In genomic region chr19:1365306-1365963, GRCh38 we compare ENCODE assay signal across 25 cellular contexts. TPM values are rescaled to one million over a fixed set of nuclear protein-coding genes. Genes with fewer than 3 reads are reported as not detected.
DNase-seq lines count a peak whose midpoint lies in the region; TF ChIP-seq lines count a peak whose summit lies in the region.
"Had no signal": no experiment of that assay in that cellular context is flagged by ENCODE, and none has a peak within 500 bp of the region (broad histone marks: within the 10 kb centered on the region; RNA-seq: fewer than 3 reads in every experiment).

No MANE protein-coding gene starts in this region.

- no peak overlapping the region for H3K9ac ChIP-seq in neuronal stem cell (ENCODE audit: low read depth, low read length, poor library complexity)
- H3K9ac ChIP-seq: SK-N-SH had no signal

- peak overlapping the region; percentile 53 for H4K91ac ChIP-seq in neuronal stem cell (ENCODE audit: low read depth, low read length, poor library complexity)

- peak overlapping the region; percentile 90 for H3K4ac ChIP-seq in neuronal stem cell (ENCODE audit: low read length)

- WGBS in neuronal stem cell (ENCODE audit: extremely low coverage in 2 of 2, insufficient read length in 2 of 2, insufficient replicate concordance in 1 of 2), 2 donors: no CpG with 5 or more reads among the region's 25 CpGs
- 84% methylated on average over 25 of the region's 25 CpGs for WGBS in prostate gland

- no peak overlapping the region for H3K23ac ChIP-seq in neuronal stem cell (ENCODE audit: low read depth, low read length, poor library complexity)

- intact Hi-C loops in dorsolateral prefrontal cortex (cut with DNase I): loop anchor here in 1 of 2 donors (5.0 kb wide), 1 partner anchor 83 kb away; no protein-coding TSS in a partner anchor
- intact Hi-C loops in prostate gland (cut with DNase I): no loop called here

- H3K36me3 ChIP-seq in HEK293 (ENCODE audit: control insufficient read depth in 2 of 2, insufficient read depth in 1 of 2, low read length in 2 of 2) (peaks cover 0 to 89% of the 10 kb centered on the region in 2 experiments; a peak in 2 of 3 replicates), neuronal stem cell (replicated peaks in 1 of 2; ENCODE audit: control insufficient read depth in 2 of 2, insufficient read depth in 2 of 2, low read length in 2 of 2) (peaks cover 58 to 94% of the 10 kb centered on the region in 2 donors), prostate gland (peaks cover 0 to 5% of the 10 kb centered on the region in 2 donors)
- H3K36me3 ChIP-seq: colonic mucosa, ovary had no signal

- no peaks in the 10 kb centered on the region for H3K9me3 ChIP-seq in HEK293 (ENCODE audit: control insufficient read depth, insufficient read depth, low read depth, low read length)
- no peaks in the 10 kb centered on the region for H3K9me3 ChIP-seq in neuronal stem cell (replicated peaks in 1 of 2; ENCODE audit: control insufficient read depth in 2 of 2, insufficient read depth in 1 of 2, low read depth in 1 of 2, low read length in 2 of 2)
- H3K9me3 ChIP-seq in prostate gland: no peaks in the 10 kb centered on the region
- H3K9me3 ChIP-seq: colonic mucosa, ovary, SK-N-SH, testis had no signal

- TF ChIP-seq CTCF in HEK293 (tag by site-specific recombination; IDR thresholded peaks at IDR 0.05) (no peak), RWPE1 (conservative IDR thresholded peaks at IDR 0.05; ENCODE audit: low read depth) (no peak), dorsolateral prefrontal cortex (IDR thresholded peaks at IDR 0.05 in 54 of 56, conservative IDR thresholded peaks at IDR 0.05 in 2 of 56; ENCODE audit: low read depth in 1 of 56, partially characterized antibody in 56 of 56) (no peak), prostate gland (IDR thresholded peaks at IDR 0.05) (no peak)

- POLR2A ChIA-PET in HEK293 (lab: Yijun Ruan, JAX): no interaction called here
- POLR2A ChIA-PET in RWPE1 (lab: Yijun Ruan, JAX; ENCODE audit: low non-redundant PET): no interaction called here

- H4K8ac ChIP-seq in neuronal stem cell (ENCODE audit: low read depth, low read length): peak overlapping the region; percentile 45

- no peak overlapping the region for H2BK15ac ChIP-seq in neuronal stem cell (ENCODE audit: low read length)

- H2AK5ac ChIP-seq in neuronal stem cell (ENCODE audit: low read depth, low read length): no peak overlapping the region

- no peak overlapping the region for H3K4me2 ChIP-seq in neuronal stem cell (ENCODE audit: insufficient read depth, low read length, poor library complexity, severe bottlenecking)
- H3K4me2 ChIP-seq: SK-N-SH had no signal

- H2BK120ac ChIP-seq in neuronal stem cell (ENCODE audit: low read depth, low read length): no peak overlapping the region

- H3K27me3 ChIP-seq in dorsolateral prefrontal cortex (no peaks in the 10 kb centered on the region), neuronal stem cell (ENCODE audit: control insufficient read depth in 3 of 3, insufficient read depth in 3 of 3, low read depth in 1 of 3, low read length in 3 of 3) (no peaks in the 10 kb centered on the region), prostate gland (replicated peaks; ENCODE audit: insufficient read depth) (no peaks in the 10 kb centered on the region)
- H3K27me3 ChIP-seq: colonic mucosa, ovary, testis had no signal

- DNase-seq in RWPE1 (ENCODE audit: low spot score) (no peak), dorsolateral prefrontal cortex (no peak), neuronal stem cell (ENCODE audit: low spot score) (no peak), prostate gland (ENCODE audit: low spot score) (no peak), midbrain (lab: John Stamatoyannopoulos, UW) (no peak), NCI-H1092 treated with DMSO at 0.1 percent for 48 hours (lab: John Stamatoyannopoulos, UW) (no peak), NCI-H748 treated with DMSO at 0.1 percent for 48 hours (lab: John Stamatoyannopoulos, UW) (no peak)
- DNase-seq: activated CD4-positive, alpha-beta memory T cell treated with anti-CD3 and anti-CD28 coated beads, Interleukin-2, amount 10 ng/mL, durations not matched to agents 7 days and 5 days; activated CD8-positive, alpha-beta memory T cell treated with anti-CD3 and anti-CD28 coated beads, Interleukin-2, amount 50 U/mL, for 4 hours; activated naive CD4-positive, alpha-beta T cell treated with anti-CD3 and anti-CD28 coated beads, Interleukin-2, amount 50 U/mL, for 16 hours; colonic mucosa; H7; Kasumi-1; naive thymus-derived CD8-positive, alpha-beta T cell; NCI-H1105 treated with DMSO at 0.1 percent for 48 hours; NCI-H1930; NCI-H510A treated with DMSO at 0.1 percent for 48 hours; ovary; SK-N-SH; small intestine; stimulated activated naive CD4-positive, alpha-beta T cell treated with Interleukin-2 at 50 U/mL for 16 hours; T-helper 2 cell; testis had no signal

- H2BK12ac ChIP-seq in neuronal stem cell (ENCODE audit: low read length): no peak overlapping the region

- H3K4me3 ChIP-seq in HEK293 (ENCODE audit: low read depth, low read length): no peak overlapping the region
- H3K4me3 ChIP-seq in dorsolateral prefrontal cortex: peak overlapping the region in 2 of 59 donors; percentile 8 to 13
- no peak overlapping the region for H3K4me3 ChIP-seq in neuronal stem cell (ENCODE audit: low read length in 2 of 2)
- no peak overlapping the region for H3K4me3 ChIP-seq in prostate gland
- H3K4me3 ChIP-seq: colonic mucosa, ovary, testis had no signal

- peaks cover 12% of the 10 kb centered on the region for H3K79me1 ChIP-seq in neuronal stem cell (ENCODE audit: low read depth, low read length)

- TF ChIP-seq POLR2A in prostate gland (IDR thresholded peaks at IDR 0.05): no peak

- H3K27ac ChIP-seq in HEK293 (ENCODE audit: extremely low read depth, low read depth, low read length): no peak overlapping the region
- peak overlapping the region; percentile 11; the same call in 1 of the 2 replicates for H3K27ac ChIP-seq in RWPE1
- peak overlapping the region in 56 of 59 donors; percentile 31 to 92 (median 74) for H3K27ac ChIP-seq in dorsolateral prefrontal cortex
- peak overlapping the region; percentile 26 for H3K27ac ChIP-seq in neuronal stem cell (replicated peaks; ENCODE audit: low read length)
- no peak overlapping the region for H3K27ac ChIP-seq in prostate gland
- H3K27ac ChIP-seq: C4-2B, colonic mucosa, ovary, testis had no signal

- no peak overlapping the region for H3K14ac ChIP-seq in neuronal stem cell (ENCODE audit: low read length)

- CTCF ChIA-PET in HEK293 (lab: Yijun Ruan, JAX): no interaction called here
- CTCF ChIA-PET in RWPE1 (lab: Yijun Ruan, JAX): no interaction called here

- peaks cover 14% of the 10 kb centered on the region for H3K4me1 ChIP-seq in HEK293 (ENCODE audit: control insufficient read depth, insufficient read depth, low read length)
- peaks cover 6 to 17% of the 10 kb centered on the region in 2 donors for H3K4me1 ChIP-seq in neuronal stem cell (ENCODE audit: control insufficient read depth in 2 of 2, insufficient read depth in 1 of 2, low read depth in 1 of 2, low read length in 2 of 2)
- H3K4me1 ChIP-seq in prostate gland (replicated peaks): peaks cover 9% of the 10 kb centered on the region
- H3K4me1 ChIP-seq: colonic mucosa had no signal

- H3K18ac ChIP-seq in neuronal stem cell (ENCODE audit: low read length): peak overlapping the region; percentile 77

- H2AFZ ChIP-seq in neuronal stem cell (ENCODE audit: low read length): no peak overlapping the region

- H2BK5ac ChIP-seq in neuronal stem cell (ENCODE audit: low read length): peak overlapping the region; percentile 32

TF ChIP-seq in HEK293, 187 proteins besides CTCF, POLR2A, EP300 and RAD21:
- no peak for TF ChIP-seq SP3 (tag by site-specific recombination; IDR thresholded peaks at IDR 0.05)
- peak; percentile 47 for TF ChIP-seq ZIC2 (tag by site-specific recombination; IDR thresholded peaks at IDR 0.05)
TF ChIP-seq in HEK293: peak in this region for 1.

RNA-seq across cellular contexts. Expression of gene NDUFS7, which starts 18.3 kb away (rescaled TPM):
- total RNA-seq in dorsolateral prefrontal cortex: 100 to 1,000 TPM; 105 to 222 (median 151) TPM
- 61.9 TPM for polyA plus RNA-seq in neuronal stem cell (2013, experiment 1 of 2)
- 60.2 TPM for polyA plus RNA-seq in neuronal stem cell (2013, experiment 2 of 2)
- 100 to 1,000 TPM; 147 to 202 TPM for total RNA-seq in prostate gland

RNA-seq across cellular contexts. Expression of gene GAMT, which starts 35.9 kb away (rescaled TPM):
- 10 to 100 TPM; 30.0 to 91.1 (median 47.4) TPM for total RNA-seq in dorsolateral prefrontal cortex
- 41.6 TPM for polyA plus RNA-seq in neuronal stem cell (2013, experiment 1 of 2)
- 42.6 TPM for polyA plus RNA-seq in neuronal stem cell (2013, experiment 2 of 2)
- 100 to 1,000 TPM; 100 to 183 TPM for total RNA-seq in prostate gland

RNA-seq across cellular contexts. Expression of gene DAZAP1, which starts 42.0 kb away (rescaled TPM):
- 100 to 1,000 TPM in 3 of 120 experiments, 10 to 100 TPM in 117; 46.4 to 115 (median 70.5) TPM for total RNA-seq in dorsolateral prefrontal cortex
- 124 TPM for polyA plus RNA-seq in neuronal stem cell (2013, experiment 1 of 2)
- 126 TPM for polyA plus RNA-seq in neuronal stem cell (2013, experiment 2 of 2)
- total RNA-seq in prostate gland: 10 to 100 TPM; 58.6 to 74.1 TPM

Comparison
In these comparisons a context has a peak if more than half of its experiments do, and no peak if none do; other contexts are left out.
1. H3K27ac ChIP-seq: peak in RWPE1 (single experiment), dorsolateral prefrontal cortex (56 of 59) and neuronal stem cell (single experiment); none in HEK293 (single experiment) and prostate gland (0 of 2).